23 cellular contexts compared by ENCODE assay signal in the genomic region with DNA sequence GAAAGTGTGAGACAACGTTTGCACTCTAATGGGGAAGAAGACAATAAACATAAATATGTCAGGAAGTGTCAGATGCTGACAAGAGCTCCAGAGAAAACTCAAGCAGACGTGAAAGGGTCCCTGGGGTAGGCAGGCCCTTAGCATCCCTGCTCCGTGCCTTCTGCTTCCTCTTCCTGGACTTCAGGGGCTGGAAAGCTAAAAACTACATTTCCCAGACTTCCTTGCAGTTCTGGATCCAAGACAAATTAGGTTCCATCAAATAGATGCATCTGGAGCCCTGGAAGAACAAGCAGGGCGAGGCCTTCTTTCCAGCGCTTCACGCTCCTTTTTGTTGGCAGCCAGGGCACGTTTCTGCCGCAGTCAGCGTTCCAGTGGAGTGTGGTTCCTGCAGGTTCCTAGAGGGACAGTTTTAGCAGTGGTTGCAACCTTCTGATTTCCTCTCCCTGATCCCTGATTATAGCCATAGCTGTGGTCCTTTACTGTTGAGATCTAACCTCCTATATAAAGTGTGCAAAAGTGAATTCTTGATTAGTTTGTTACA. TPM values are rescaled to one million over a fixed set of nuclear protein-coding genes. Genes with fewer than 3 reads are reported as not detected.
A peak's percentile ranks its signal among the peaks of the same experiment; 100 is the strongest.
DNase-seq lines count a peak whose midpoint lies in the region; ATAC-seq, FAIRE-seq and TF ChIP-seq lines count a peak whose summit lies in the region.
"Had no signal": no experiment of that assay in that cellular context is flagged by ENCODE, and none has a peak within 500 bp of the region (broad histone marks: within the 10 kb centered on the region; RNA-seq: fewer than 3 reads in every experiment).

No MANE protein-coding gene starts in this region.

- H3K27me3 ChIP-seq in BLaER1 treated with 17β-estradiol and CSF1 and Interleukin-3, amounts not matched to agents 10 nM and 100 nM = no peaks in the 10 kb centered on the region
- peaks cover 0 to 39% of the 10 kb centered on the region in 2 experiments; a peak in 4 of 5 replicates for H3K27me3 ChIP-seq in K562 (ENCODE audit: control insufficient read depth in 2 of 2, insufficient read depth in 2 of 2, low read length in 2 of 2)

- DNase-seq in A549 (ENCODE audit: low read depth in 1 of 2, low spot score in 1 of 2) = no peak
- no peak for DNase-seq in K562 (ENCODE audit: extremely low read depth in 1 of 4, low spot score in 3 of 4)
- DNase-seq in nephron progenitor cell = no peak
- no peak for DNase-seq in OCI-M1 (lab: John Stamatoyannopoulos, UW)
- no peak for DNase-seq in NCI-H1417 treated with DMSO at 0.1 percent for 48 hours (lab: John Stamatoyannopoulos, UW)
- DNase-seq: Caco-2; CD4-positive, alpha-beta memory T cell; H9; HFFc6; KBM-7; NCI-H1092; NCI-H1436 treated with DMSO at 0.1 percent for 48 hours; NCI-H1930; NCI-H446 treated with DMSO at 0.1 percent for 48 hours; NCI-H526 treated with DMSO at 0.1 percent for 48 hours; SHP77 treated with DMSO at 0.1 percent for 48 hours; T-cell had no signal

- H3K27ac ChIP-seq in A549 (no peak overlapping the region), K562 (ENCODE audit: extremely low read depth, low read depth, low read length) (no peak overlapping the region)
- H3K27ac ChIP-seq in BLaER1 treated with 17β-estradiol and CSF1 and Interleukin-3, amounts not matched to agents 10 nM and 100 nM = peak overlapping the region in 3 of 11 experiments; percentile 23 to 42 (median 40); a peak in 4 of 22 replicates
- H3K27ac ChIP-seq: RWPE1 had no signal

- no peak overlapping the region for H3K9ac ChIP-seq in BLaER1 treated with 17β-estradiol and CSF1 and Interleukin-3, amounts not matched to agents 10 nM and 100 nM
- no peak overlapping the region for H3K9ac ChIP-seq in K562 (ENCODE audit: insufficient read depth in 1 of 2, low read depth in 2 of 2, low read length in 2 of 2)

- H2AFZ ChIP-seq in K562 (ENCODE audit: low read depth, low read length) = no peak overlapping the region

- FAIRE-seq in A549 (lab: Jason Lieb, UNC) (no peak), K562 (lab: Jason Lieb, UNC) (peak; percentile 46)
- FAIRE-seq: G401.6, GM12892 had no signal

- peaks cover 16% of the 10 kb centered on the region for H3K36me3 Mint-ChIP-seq in nephron progenitor cell (ENCODE audit: low read depth)
- H3K36me3 Mint-ChIP-seq: T-cell had no signal

- TF ChIP-seq CTCF in A549 (IDR thresholded peaks at IDR 0.05) (no peak), K562 (IDR thresholded peaks at IDR 0.05 in 2 of 3, conservative IDR thresholded peaks at IDR 0.05 in 1 of 3; ENCODE audit: insufficient read depth in 2 of 3, low read depth in 1 of 3, low read length in 3 of 3) (no peak), nephron progenitor cell (IDR thresholded peaks at IDR 0.05) (no peak)

- ATAC-seq in A549 (no peak), K562 (0 out of 3 replicates have a peak, but pooled peaks have one; percentile 49), GM21423 (IDR thresholded peaks at IDR 0.05; ENCODE audit: unreplicated experiment) (no peak)
- ATAC-seq: T-cell had no signal

- TF ChIP-seq EP300 in A549 (IDR thresholded peaks at IDR 0.05) (no peak), K562 (IDR thresholded peaks at IDR 0.05; ENCODE audit: low read length) (no peak)

- no peaks in the 10 kb centered on the region for H3K79me2 ChIP-seq in K562 (ENCODE audit: control insufficient read depth, insufficient read depth, low read length)

- TF ChIP-seq RAD21 in A549 (conservative IDR thresholded peaks at IDR 0.05 in 1 of 2, IDR thresholded peaks at IDR 0.05 in 1 of 2) = no peak
- TF ChIP-seq RAD21 in K562 (CRISPR knock-in tag; conservative IDR thresholded peaks at IDR 0.05 in 1 of 2, IDR thresholded peaks at IDR 0.05 in 1 of 2) = no peak

- H3K4me3 Mint-ChIP-seq in nephron progenitor cell = no peak overlapping the region
- H3K4me3 Mint-ChIP-seq: CD4-positive, alpha-beta memory T cell; H9; HFFc6; T-cell; T-helper 2 cell treated with Interferon-gamma antibody and Interleukin-4, amounts not matched to agents 5 μg/mL and 100 μg/mL, for 36 hours had no signal

- H3K9me3 ChIP-seq in A549 = 0 out of 3 replicates have a peak, but pooled peaks cover 4% of the 10 kb centered on the region
- H3K9me3 ChIP-seq in BLaER1 treated with 17β-estradiol and CSF1 and Interleukin-3, amounts not matched to agents 10 nM and 100 nM (replicated peaks in 1 of 11) = peaks cover 37 to 69% (median 55%) of the 10 kb centered on the region in 11 experiments
- H3K9me3 ChIP-seq in K562 (replicated peaks; ENCODE audit: control insufficient read depth, insufficient read depth, low read depth, low read length) = no peaks in the 10 kb centered on the region
- H3K9me3 ChIP-seq: Caco-2 had no signal

- CTCF ChIA-PET in A549 (lab: Yijun Ruan, JAX) = no interaction called here
- CTCF ChIA-PET in K562 (lab: Yijun Ruan, JAX; ENCODE audit: low intra/inter-chr PET ratio) = no interaction called here

- peak overlapping the region; percentile 11 for H3K27ac Mint-ChIP-seq in nephron progenitor cell
- H3K27ac Mint-ChIP-seq: CD4-positive, alpha-beta memory T cell; H9; HFFc6; T-cell; T-helper 2 cell treated with Interferon-gamma antibody and Interleukin-4, amounts not matched to agents 5 μg/mL and 100 μg/mL, for 36 hours had no signal

- no peak for TF ChIP-seq POLR2A in A549 (IDR thresholded peaks at IDR 0.05; ENCODE audit: low read length)
- no peak for TF ChIP-seq POLR2A in K562 (conservative IDR thresholded peaks at IDR 0.05)

- H3K36me3 ChIP-seq in BLaER1 treated with 17β-estradiol and CSF1 and Interleukin-3, amounts not matched to agents 10 nM and 100 nM = peaks cover 0 to 16% (median 0%) of the 10 kb centered on the region in 11 experiments; a peak in 2 of 22 replicates
- no peaks in the 10 kb centered on the region for H3K36me3 ChIP-seq in K562 (ENCODE audit: control insufficient read depth, insufficient read depth, low read length)

- H3K4me2 ChIP-seq in A549 (no peak overlapping the region), K562 (ENCODE audit: insufficient read depth, low read length) (no peak overlapping the region)
- H3K4me2 ChIP-seq in BLaER1 treated with 17β-estradiol and CSF1 and Interleukin-3, amounts not matched to agents 10 nM and 100 nM = peak overlapping the region; percentile 18 to 84 (median 64); a peak in 21 of 22 replicates

- H3K9me1 ChIP-seq in K562 (ENCODE audit: control insufficient read depth, insufficient read depth, low read length) = no peaks in the 10 kb centered on the region

- POLR2A ChIA-PET in A549 (lab: Yijun Ruan, JAX) = no interaction called here
- POLR2A ChIA-PET in K562 (lab: Yijun Ruan, JAX) = interaction anchor here (0.6 kb wide), 1 partner anchor 1910 kb away, joined by 3 read pairs; the partner anchor contains the start of gene BLOC1S4

- H3K4me1 Mint-ChIP-seq in nephron progenitor cell = peaks cover 51% of the 10 kb centered on the region
- H3K4me1 Mint-ChIP-seq: CD4-positive, alpha-beta memory T cell; T-cell had no signal

- in situ Hi-C loops in K562 (cut with MboI) = no loop called here

- peaks cover 12% of the 10 kb centered on the region for H3K27me3 Mint-ChIP-seq in nephron progenitor cell (ENCODE audit: low read depth, poor library complexity)

- no TSS peak for BruUV-seq in K562 (replicated peaks; lab: Mats Ljungman, UMichigan)

- H3K9me3 Mint-ChIP-seq in nephron progenitor cell = peaks cover 21% of the 10 kb centered on the region
- H3K9me3 Mint-ChIP-seq: HFFc6; T-helper 2 cell treated with Interferon-gamma antibody and Interleukin-4, amounts not matched to agents 5 μg/mL and 100 μg/mL, for 36 hours had no signal

- intact Hi-C loops in K562 (cut with micrococcal nuclease) = no loop called here

- H4K20me1 ChIP-seq in BLaER1 treated with 17β-estradiol and CSF1 and Interleukin-3, amounts not matched to agents 10 nM and 100 nM = no peaks in the 10 kb centered on the region
- no peaks in the 10 kb centered on the region for H4K20me1 ChIP-seq in K562 (replicated peaks; ENCODE audit: control insufficient read depth, insufficient read depth, low read length)

- H3K4me1 ChIP-seq in A549 (no peaks in the 10 kb centered on the region), K562 (replicated peaks in 1 of 2; ENCODE audit: control insufficient read depth in 2 of 2, insufficient read depth in 2 of 2, low read length in 2 of 2) (no peaks in the 10 kb centered on the region)
- H3K4me1 ChIP-seq in BLaER1 treated with 17β-estradiol and CSF1 and Interleukin-3, amounts not matched to agents 10 nM and 100 nM = peaks cover 12 to 72% (median 54%) of the 10 kb centered on the region in 10 experiments; a peak in 19 of 20 replicates
- H3K4me1 ChIP-seq: Caco-2 had no signal

- H3K4me3 ChIP-seq in A549 (no peak overlapping the region), K562 (no peak overlapping the region)
- H3K4me3 ChIP-seq in BLaER1 treated with 17β-estradiol and CSF1 and Interleukin-3, amounts not matched to agents 10 nM and 100 nM = no peak overlapping the region; a peak in 1 of 20 replicates

- WGBS in A549 (ENCODE audit: missing lambda C conversion rate) = 52% methylated on average over 9 of the region's 9 CpGs
- 0% methylated on average over 9 of the region's 9 CpGs for WGBS in K562 (ENCODE audit: insufficient coverage, low coverage, missing lambda C conversion rate)

TF ChIP-seq in K562, 482 proteins besides CTCF, POLR2A, EP300 and RAD21 (continues in another document):
- no peak for TF ChIP-seq CBFA2T3 (IDR thresholded peaks at IDR 0.05)

RNA-seq across cellular contexts. Expression of gene MSX1, which starts 53.6 kb away (rescaled TPM):
- polyA plus RNA-seq in A549 (2011; rRNA removed) (1.8 and 2.2 TPM in 2 replicates), A549 (2017; fragmentation: RNase III; extraction: RNeasy Plus Mini Kit Qiagen cat#74134 plus additional on column Dnase treatment) (2.8 to 2.9 TPM (median 2.8 TPM) in 3 replicates), K562 (2011; rRNA removed) (2.7 and 4.0 TPM in 2 replicates), K562 (2014; fragmentation: Illumina TruSeq; extraction: Trizol) (1.3 and 1.9 TPM in 2 replicates), K562 (2014; fragmentation: Nextera tagmentation; extraction: Ambion mirVana) (1 to 10 TPM; 1.4 to 1.8 TPM), K562 (2014; rRNA removed) (6.0 and 8.3 TPM in 2 replicates)
- 5.1 and 8.6 TPM in 2 replicates for polyA plus RNA-seq in A549 (2012; cell fraction: cytosol; rRNA removed)
- 4.3 and 7.6 TPM in 2 replicates for polyA plus RNA-seq in A549 (2012; cell fraction: nucleus; rRNA removed)
- polyA minus RNA-seq in A549 (2011; rRNA and poly(A)+ RNA removed) = 0.08 and 0.39 TPM in 2 replicates
- 0.56 and 1.8 TPM in 2 replicates for total RNA-seq in K562 (2011; cell fraction: chromatin; rRNA removed; ENCODE audit: low replicate concordance)
- total RNA-seq in K562 (2011; cell fraction: nucleolus; rRNA removed) = 1.8 and 2.5 TPM in 2 replicates
- 1.0 and 1.3 TPM in 2 replicates for total RNA-seq in K562 (2011; cell fraction: nucleoplasm; rRNA removed)
- total RNA-seq in K562 (2014; rRNA removed) (4.9 and 6.5 TPM in 2 replicates), K562 (2014; rRNA removed; fragmentation: Illumina TruSeq; extraction: Trizol) (1.3 and 1.6 TPM in 2 replicates), K562 (2015; rRNA removed; fragmentation: Illumina TruSeq; extraction: Trizol) (1.6 and 2.3 TPM in 2 replicates), K562 (2021) (6.1 and 6.3 TPM in 2 replicates)
- polyA plus RNA-seq in K562 (2011; cell fraction: cytosol; rRNA removed) = 2.9 and 12.3 TPM in 2 replicates
- polyA plus RNA-seq in K562 (2011; cell fraction: nucleus; rRNA removed) = 4.8 and 6.3 TPM in 2 replicates
- 2.0 and 7.0 TPM in 2 replicates for polyA plus RNA-seq in K562 (2012)
- 0.21 and 0.30 TPM in 2 replicates for polyA minus RNA-seq in K562 (2011; rRNA and poly(A)+ RNA removed)
- polyA minus RNA-seq in K562 (2011; cell fraction: cytosol; rRNA and poly(A)+ RNA removed) = 0.73 and 2.4 TPM in 2 replicates
- polyA minus RNA-seq in K562 (2011; cell fraction: nucleus; rRNA and poly(A)+ RNA removed) = 1.8 and 2.2 TPM in 2 replicates
- total RNA-seq: CD4-positive, alpha-beta memory T cell; H9; T-cell had no signal
- polyA plus RNA-seq: CD4-positive, alpha-beta memory T cell had no signal

Comparison
In these comparisons a context has a peak if more than half of its experiments do, and no peak if none do; other contexts are left out.
1. H3K4me2 ChIP-seq: peak in BLaER1 treated with 17β-estradiol and CSF1 and Interleukin-3, amounts not matched to agents 10 nM and 100 nM (11 of 11); none in A549 (single experiment) and K562 (single experiment).
2. Of the 35 proteins assayed by ChIP-seq in both K562 and A549: peak only in K562: none; only in A549: MAFK; in both: none; in neither: 34.